1 cellular context compared by ENCODE assay signal in the genomic region with DNA sequence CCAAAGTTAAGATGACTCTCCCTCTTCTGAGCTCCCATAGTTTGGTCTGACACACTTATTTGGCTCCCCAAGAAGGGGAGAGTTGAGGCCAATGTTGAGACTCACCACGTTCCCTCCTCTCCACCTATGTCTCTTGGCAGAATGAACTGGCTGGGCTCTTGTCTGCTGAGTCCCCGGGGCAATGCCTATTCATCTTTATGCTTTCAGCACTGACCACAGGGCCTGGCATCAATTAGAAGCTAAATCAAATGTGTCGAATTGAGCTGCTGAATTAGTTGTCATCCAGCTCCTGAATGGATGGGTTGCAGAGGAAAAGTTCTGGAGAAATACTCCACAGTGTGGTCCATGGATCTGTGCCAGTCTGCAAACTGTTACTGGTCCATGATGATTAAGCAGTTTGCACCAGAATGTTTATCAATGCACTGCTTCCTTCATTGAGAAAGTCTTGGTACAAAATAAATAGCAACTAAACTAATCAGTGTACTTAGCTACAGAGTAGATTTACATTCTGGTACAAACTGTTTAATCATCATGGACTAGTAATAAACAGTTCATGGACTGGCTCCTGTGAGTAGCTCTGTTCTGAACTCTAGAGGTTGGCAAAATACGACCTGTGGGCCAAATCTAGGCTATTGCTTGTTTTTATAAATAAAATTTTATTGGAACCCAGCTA.
TF ChIP-seq lines count a peak whose summit lies in the region.

No MANE protein-coding gene starts in this region.

TF ChIP-seq in HepG2, 621 proteins besides CTCF, POLR2A, EP300 and RAD21:
- no peak for TF ChIP-seq ZNF598 (CRISPR knock-in tag; IDR thresholded peaks at IDR 0.05; ENCODE audit: borderline replicate concordance)
- TF ChIP-seq ZNF546 (CRISPR knock-in tag; conservative IDR thresholded peaks at IDR 0.05): no peak
- TF ChIP-seq ZNF225 (CRISPR knock-in tag; IDR thresholded peaks at IDR 0.05): no peak
- TF ChIP-seq ZNF337 (CRISPR knock-in tag; IDR thresholded peaks at IDR 0.05; ENCODE audit: borderline replicate concordance, low read depth): no peak
- TF ChIP-seq ZNF484 (CRISPR knock-in tag; IDR thresholded peaks at IDR 0.05; ENCODE audit: borderline replicate concordance, low read depth): no peak
- TF ChIP-seq HOXA7 (CRISPR knock-in tag; IDR thresholded peaks at IDR 0.05): no peak
- TF ChIP-seq CENPX (CRISPR knock-in tag; IDR thresholded peaks at IDR 0.05): no peak
- TF ChIP-seq HMG20A (CRISPR knock-in tag; IDR thresholded peaks at IDR 0.05; ENCODE audit: borderline replicate concordance): no peak
- TF ChIP-seq ZNF713 (CRISPR knock-in tag; IDR thresholded peaks at IDR 0.05): no peak
- TF ChIP-seq, protein P1, sequence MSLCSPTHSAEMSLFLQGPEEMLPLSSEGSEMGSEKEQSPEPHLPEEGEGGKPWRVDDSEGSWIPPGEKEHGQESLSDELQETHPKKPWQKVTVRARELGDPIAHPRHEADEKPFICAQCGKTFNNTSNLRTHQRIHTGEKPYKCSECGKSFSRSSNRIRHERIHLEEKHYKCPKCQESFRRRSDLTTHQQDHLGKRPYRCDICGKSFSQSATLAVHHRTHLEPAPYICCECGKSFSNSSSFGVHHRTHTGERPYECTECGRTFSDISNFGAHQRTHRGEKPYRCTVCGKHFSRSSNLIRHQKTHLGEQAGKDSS (CRISPR knock-in tag; IDR thresholded peaks at IDR 0.05; ENCODE audit: borderline replicate concordance, low read depth): no peak
- no peak for TF ChIP-seq ZSCAN31 (CRISPR knock-in tag; IDR thresholded peaks at IDR 0.05; ENCODE audit: low read depth)
- TF ChIP-seq TOE1 (CRISPR knock-in tag; IDR thresholded peaks at IDR 0.05): no peak
- TF ChIP-seq TAF15 (IDR thresholded peaks at IDR 0.05; ENCODE audit: low read depth, low read length, poor library complexity, severe bottlenecking): no peak
- TF ChIP-seq, protein P2, sequence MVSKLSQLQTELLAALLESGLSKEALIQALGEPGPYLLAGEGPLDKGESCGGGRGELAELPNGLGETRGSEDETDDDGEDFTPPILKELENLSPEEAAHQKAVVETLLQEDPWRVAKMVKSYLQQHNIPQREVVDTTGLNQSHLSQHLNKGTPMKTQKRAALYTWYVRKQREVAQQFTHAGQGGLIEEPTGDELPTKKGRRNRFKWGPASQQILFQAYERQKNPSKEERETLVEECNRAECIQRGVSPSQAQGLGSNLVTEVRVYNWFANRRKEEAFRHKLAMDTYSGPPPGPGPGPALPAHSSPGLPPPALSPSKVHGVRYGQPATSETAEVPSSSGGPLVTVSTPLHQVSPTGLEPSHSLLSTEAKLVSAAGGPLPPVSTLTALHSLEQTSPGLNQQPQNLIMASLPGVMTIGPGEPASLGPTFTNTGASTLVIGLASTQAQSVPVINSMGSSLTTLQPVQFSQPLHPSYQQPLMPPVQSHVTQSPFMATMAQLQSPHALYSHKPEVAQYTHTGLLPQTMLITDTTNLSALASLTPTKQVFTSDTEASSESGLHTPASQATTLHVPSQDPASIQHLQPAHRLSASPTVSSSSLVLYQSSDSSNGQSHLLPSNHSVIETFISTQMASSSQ (IDR thresholded peaks at IDR 0.05; ENCODE audit: low read depth): no peak
- TF ChIP-seq, protein P2 (CRISPR knock-in tag; IDR thresholded peaks at IDR 0.05; ENCODE audit: borderline replicate concordance): no peak
- TF ChIP-seq BRCA1 (CRISPR knock-in tag; IDR thresholded peaks at IDR 0.05): no peak
- no peak for TF ChIP-seq ZSCAN20 (CRISPR knock-in tag; IDR thresholded peaks at IDR 0.05; ENCODE audit: borderline replicate concordance)
- TF ChIP-seq, protein P3, sequence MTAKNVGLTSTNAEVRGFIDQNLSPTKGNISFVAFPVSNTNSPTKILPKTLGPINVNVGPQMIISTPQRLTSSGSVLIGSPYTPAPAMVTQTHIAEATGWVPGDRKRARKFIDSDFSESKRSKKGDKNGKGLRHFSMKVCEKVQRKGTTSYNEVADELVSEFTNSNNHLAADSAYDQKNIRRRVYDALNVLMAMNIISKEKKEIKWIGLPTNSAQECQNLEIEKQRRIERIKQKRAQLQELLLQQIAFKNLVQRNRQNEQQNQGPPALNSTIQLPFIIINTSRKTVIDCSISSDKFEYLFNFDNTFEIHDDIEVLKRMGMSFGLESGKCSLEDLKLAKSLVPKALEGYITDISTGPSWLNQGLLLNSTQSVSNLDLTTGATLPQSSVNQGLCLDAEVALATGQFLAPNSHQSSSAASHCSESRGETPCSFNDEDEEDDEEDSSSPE (CRISPR knock-in tag; IDR thresholded peaks at IDR 0.05): no peak
